In genomic region chr10:95249467-95249866, GRCh38 we compare ENCODE assay signal across 26 cellular contexts. TPM values are rescaled to one million over a fixed set of nuclear protein-coding genes. Genes with fewer than 3 reads are reported as not detected.
DNase-seq lines count a peak whose midpoint lies in the region; ATAC-seq, FAIRE-seq and TF ChIP-seq lines count a peak whose summit lies in the region.
"Had no signal": no experiment of that assay in that cellular context is flagged by ENCODE, and none has a peak within 500 bp of the region (broad histone marks: within the 10 kb centered on the region; RNA-seq: fewer than 3 reads in every experiment).

No MANE protein-coding gene starts in this region.

- peaks cover 54% of the 10 kb centered on the region for H3K4me1 Mint-ChIP-seq in astrocyte (ENCODE audit: low read depth, unreplicated experiment)
- H3K4me1 Mint-ChIP-seq: neural progenitor cell had no signal

- no peak overlapping the region for H2AK5ac ChIP-seq in mesendoderm (ENCODE audit: low read length)

- H3K9me3 ChIP-seq in HUES6 (ENCODE audit: control insufficient read depth, insufficient read depth, low read depth, low read length) (no peaks in the 10 kb centered on the region), astrocyte (ENCODE audit: insufficient read depth, low read depth, low read length) (no peaks in the 10 kb centered on the region), tibial artery (no peaks in the 10 kb centered on the region)

- ATAC-seq in GM19452 (IDR thresholded peaks at IDR 0.05; ENCODE audit: unreplicated experiment), result no peak
- ATAC-seq: activated naive CD8-positive, alpha-beta T cell treated with anti-CD3 and anti-CD28 coated beads, Interleukin-2, amount 50 U/mL, for 24 hours; CD8-positive, alpha-beta T cell had no signal

- H3K79me2 ChIP-seq in astrocyte (ENCODE audit: insufficient read depth, low read length) (peaks cover 9% of the 10 kb centered on the region), mesendoderm (ENCODE audit: control insufficient read depth, insufficient read depth, low read length) (peaks cover 4% of the 10 kb centered on the region)

- H3K9ac ChIP-seq in HUES6 (ENCODE audit: low read length) (no peak overlapping the region), astrocyte (ENCODE audit: low read length) (no peak overlapping the region), mesendoderm (ENCODE audit: low read length) (peak overlapping the region; percentile 24)
- H3K9ac ChIP-seq: neural progenitor cell had no signal

- H3K79me1 ChIP-seq in mesendoderm (ENCODE audit: low read length), result peaks cover 12% of the 10 kb centered on the region

- no peaks in the 10 kb centered on the region for H3K9me3 Mint-ChIP-seq in astrocyte (ENCODE audit: unreplicated experiment)
- H3K9me3 Mint-ChIP-seq: activated B cell treated with CpG ODN at 0.5 μM for 24 hours; activated naive CD8-positive, alpha-beta T cell treated with anti-CD3 and anti-CD28 coated beads, Interleukin-2, amount 50 U/mL, for 24 hours; CD8-positive, alpha-beta T cell; neural progenitor cell had no signal

- peaks cover 15% of the 10 kb centered on the region for H3K36me3 Mint-ChIP-seq in astrocyte (ENCODE audit: low read depth, unreplicated experiment)
- H3K36me3 Mint-ChIP-seq: CD8-positive, alpha-beta T cell; neural progenitor cell had no signal

- H3K56ac ChIP-seq in mesendoderm (ENCODE audit: low read length), result peak overlapping the region; percentile 70

- H3K18ac ChIP-seq in mesendoderm (ENCODE audit: low read length), result no peak overlapping the region

- DNase-seq in astrocyte (ENCODE audit: low read depth), result no peak
- DNase-seq in mesendoderm, result no peak
- DNase-seq in tibial artery, result no peak
- DNase-seq in stimulated activated CD4-positive, alpha-beta T cell treated with anti-CD3 and anti-CD28 coated beads, Interleukin-15, amount 100 ng/mL, for 24 hours, result no peak
- DNase-seq in NCI-H1092 (lab: John Stamatoyannopoulos, UW), result no peak
- DNase-seq in NCI-H510A (lab: John Stamatoyannopoulos, UW), result no peak
- DNase-seq: activated B cell treated with CpG ODN at 0.5 μM for 24 hours; activated CD4-positive, alpha-beta T cell treated with anti-CD3 and anti-CD28 coated beads, Interleukin-2, amount 50 U/mL, for 4 hours; activated naive CD8-positive, alpha-beta T cell treated with anti-CD3 and anti-CD28 coated beads, Interleukin-2, amount 50 U/mL, for 24 hours; brain microvascular endothelial cell; CD8-positive, alpha-beta T cell; NCI-H1417 treated with DMSO at 0.1 percent for 48 hours; NCI-H2171; NCI-H526; small intestine; stimulated activated CD4-positive, alpha-beta T cell treated with anti-CD3 and anti-CD28 coated beads, Interleukin-2, amount 100 ng/mL, for 48 hours; stimulated activated naive CD4-positive, alpha-beta T cell treated with Interleukin-2 at 50 U/mL for 16 hours had no signal

- no peak for FAIRE-seq in astrocyte (lab: Jason Lieb, UNC)
- FAIRE-seq: colon, G401.6, small intestine had no signal

- no peak overlapping the region for H2BK120ac ChIP-seq in mesendoderm (ENCODE audit: low read depth, low read length)

- no peak overlapping the region for H4K5ac ChIP-seq in mesendoderm (ENCODE audit: low read length)

- H4K20me1 ChIP-seq in astrocyte (ENCODE audit: insufficient read depth, low read length), result peaks cover 7% of the 10 kb centered on the region

- peak overlapping the region; percentile 59 for H3K27ac Mint-ChIP-seq in astrocyte (ENCODE audit: unreplicated experiment)
- H3K27ac Mint-ChIP-seq: activated naive CD8-positive, alpha-beta T cell treated with anti-CD3 and anti-CD28 coated beads, Interleukin-2, amount 50 U/mL, for 24 hours; CD8-positive, alpha-beta T cell; neural progenitor cell had no signal

- no peak overlapping the region for H3K23ac ChIP-seq in mesendoderm (ENCODE audit: low read length)

- no peak overlapping the region for H3K4me2 ChIP-seq in astrocyte (ENCODE audit: low read length)
- H3K4me2 ChIP-seq in mesendoderm (ENCODE audit: low read length), result no peak overlapping the region
- H3K4me2 ChIP-seq: neural progenitor cell had no signal

- H3K4me1 ChIP-seq in HUES6 (ENCODE audit: control insufficient read depth, insufficient read depth, low read length), result peaks cover 23% of the 10 kb centered on the region
- H3K4me1 ChIP-seq in astrocyte (ENCODE audit: insufficient read depth, low read length), result peaks cover 18% of the 10 kb centered on the region
- H3K4me1 ChIP-seq in mesendoderm (ENCODE audit: control insufficient read depth, low read depth, low read length), result peaks cover 13% of the 10 kb centered on the region
- H3K4me1 ChIP-seq in tibial artery, result peaks cover 0 to 57% (median 38%) of the 10 kb centered on the region in 4 donors
- H3K4me1 ChIP-seq: neural progenitor cell had no signal

- no peak overlapping the region for H2AFZ ChIP-seq in astrocyte (ENCODE audit: low read depth, low read length)
- H2AFZ ChIP-seq: neural progenitor cell had no signal

- H3K27me3 ChIP-seq in HUES6 (ENCODE audit: control insufficient read depth, insufficient read depth, low read length) (no peaks in the 10 kb centered on the region), astrocyte (ENCODE audit: insufficient read depth, low read length) (no peaks in the 10 kb centered on the region), mesendoderm (ENCODE audit: insufficient read depth, low read length, poor library complexity) (no peaks in the 10 kb centered on the region), tibial artery (no peaks in the 10 kb centered on the region)
- H3K27me3 ChIP-seq: brain microvascular endothelial cell, neural progenitor cell had no signal

- H3K4ac ChIP-seq in mesendoderm (ENCODE audit: low read depth, low read length), result no peak overlapping the region

- no CpG with 5 or more reads among the region's 3 CpGs for WGBS in mesendoderm (ENCODE audit: extremely low coverage, insufficient coverage, low lambda C conversion rate)

- H3K27me3 Mint-ChIP-seq in astrocyte (ENCODE audit: low read depth, unreplicated experiment), result no peaks in the 10 kb centered on the region
- H3K27me3 Mint-ChIP-seq: activated B cell treated with CpG ODN at 0.5 μM for 24 hours had no signal

- H3K4me3 Mint-ChIP-seq in astrocyte (ENCODE audit: unreplicated experiment), result peak overlapping the region; percentile 5
- H3K4me3 Mint-ChIP-seq: activated B cell treated with CpG ODN at 0.5 μM for 24 hours; activated naive CD8-positive, alpha-beta T cell treated with anti-CD3 and anti-CD28 coated beads, Interleukin-2, amount 50 U/mL, for 24 hours; CD8-positive, alpha-beta T cell; neural progenitor cell had no signal

- no peak overlapping the region for H2BK15ac ChIP-seq in mesendoderm (replicated peaks; ENCODE audit: low read depth)

- H3K27ac ChIP-seq in HUES6 (ENCODE audit: low read depth, low read length) (peak overlapping the region; percentile 29; the same call in 1 of the 2 replicates), astrocyte (ENCODE audit: low read depth, low read length) (no peak overlapping the region), mesendoderm (ENCODE audit: low read depth, low read length) (peak overlapping the region; percentile 56), tibial artery (peak overlapping the region; percentile 58 to 70)
- H3K27ac ChIP-seq: brain microvascular endothelial cell, HL-60, neural progenitor cell had no signal

- no peak overlapping the region for H2BK5ac ChIP-seq in mesendoderm (ENCODE audit: low read length)

- TF ChIP-seq CTCF in astrocyte (IDR thresholded peaks at IDR 0.05; ENCODE audit: insufficient read depth, low read depth, low read length), result no peak
- no peak for TF ChIP-seq CTCF in tibial artery (IDR thresholded peaks at IDR 0.05)

- intact Hi-C loops in tibial artery (cut with DNase I; ENCODE audit: low total_unique reads), result loop anchor here (5.0 kb wide), 2 partner anchors 43 to 103 kb away; partner anchors contain the start of gene PDLIM1

- H3K36me3 ChIP-seq in HUES6 (ENCODE audit: control insufficient read depth, insufficient read depth, low read length), result peaks cover 69% of the 10 kb centered on the region
- peaks cover 14% of the 10 kb centered on the region for H3K36me3 ChIP-seq in astrocyte (ENCODE audit: insufficient read depth, low read length)
- H3K36me3 ChIP-seq in mesendoderm (ENCODE audit: control insufficient read depth, insufficient read depth, low read length), result peaks cover 3% of the 10 kb centered on the region
- peaks cover 15 to 26% (median 17%) of the 10 kb centered on the region in 3 donors for H3K36me3 ChIP-seq in tibial artery
- H3K36me3 ChIP-seq: neural progenitor cell had no signal

- H3K4me3 ChIP-seq in HUES6 (ENCODE audit: low read depth, low read length) (no peak overlapping the region), astrocyte (ENCODE audit: insufficient read depth, low read depth, low read length) (no peak overlapping the region), mesendoderm (ENCODE audit: low read length) (no peak overlapping the region), tibial artery (no peak overlapping the region)
- H3K4me3 ChIP-seq: neural progenitor cell had no signal

- no peak overlapping the region for H4K8ac ChIP-seq in mesendoderm (ENCODE audit: low read depth, low read length)

RNA-seq across cellular contexts. Expression of gene PDLIM1, which starts 41.3 kb away (rescaled TPM):
- total RNA-seq in astrocyte, result 316 and 320 TPM in 2 replicates
- polyA plus RNA-seq in mesendoderm (2013, experiment 1 of 2), result 212 TPM
- polyA plus RNA-seq in mesendoderm (2013, experiment 2 of 2), result 220 TPM

RNA-seq across cellular contexts. Expression of gene ACSM6, which starts 55.4 kb away (rescaled TPM):
- not detected in 2 replicates for total RNA-seq in astrocyte
- polyA plus RNA-seq in mesendoderm (2013, experiment 1 of 2), result 0.04 TPM
- 0.04 TPM for polyA plus RNA-seq in mesendoderm (2013, experiment 2 of 2)
- total RNA-seq: activated B cell treated with CpG ODN at 0.5 μM for 24 hours; CD8-positive, alpha-beta T cell; M059J; mononuclear cell; pulmonary artery endothelial cell had no signal
- polyA plus RNA-seq: small intestine had no signal
